Comparison of ENCODE assay signal across 8 cellular contexts in the genomic region with DNA sequence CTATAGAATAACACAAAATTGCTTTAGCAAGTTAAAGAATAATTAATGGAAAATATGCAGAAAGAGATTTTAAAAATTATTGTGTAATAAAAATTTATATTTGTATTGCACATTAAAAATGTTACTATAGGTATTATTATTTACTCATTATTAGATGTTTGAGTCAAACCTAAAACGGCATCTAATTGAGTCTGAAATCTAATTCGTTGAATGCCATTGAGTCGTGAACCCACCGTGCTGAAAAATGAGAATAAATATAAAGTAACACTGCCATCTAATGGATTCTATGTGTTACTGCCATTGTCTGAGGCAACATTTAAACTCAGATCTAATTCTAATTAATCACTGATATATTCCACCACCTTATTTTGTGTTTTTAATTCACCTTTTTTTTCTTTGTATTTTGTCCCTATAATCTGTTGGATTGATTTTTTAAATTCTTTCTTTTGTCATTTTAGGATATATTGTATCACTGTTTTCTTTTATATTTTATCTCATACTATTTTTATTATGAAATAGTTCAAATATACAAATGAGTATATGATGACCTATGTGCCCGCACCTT.
DNase-seq lines count a peak whose midpoint lies in the region; ATAC-seq and TF ChIP-seq lines count a peak whose summit lies in the region.

No MANE protein-coding gene starts in this region.

- H3K27me3 ChIP-seq in DND-41 (ENCODE audit: insufficient read depth, low read length, poor library complexity): no peaks in the 10 kb centered on the region

- H4K20me1 ChIP-seq in DND-41 (ENCODE audit: insufficient read depth, low read length): no peaks in the 10 kb centered on the region

- H3K9me3 Mint-ChIP-seq in T-cell: no peaks in the 10 kb centered on the region

- no peaks in the 10 kb centered on the region for H3K27me3 Mint-ChIP-seq in T-cell

- H3K79me2 ChIP-seq in DND-41 (ENCODE audit: insufficient read depth, low read length): no peaks in the 10 kb centered on the region

- H3K27ac Mint-ChIP-seq in T-cell: no peak overlapping the region

- CTCF ChIA-PET in T-cell (lab: Charles Lee): interaction anchor here in 1 of 2 donors (0.5 to 1.4 kb wide), 3 partner anchors 23 to 527 kb away, joined by 3 to 4 read pairs (median 3); a partner anchor contains a TSS

- POLR2A ChIA-PET in T-cell (lab: Charles Lee): no interaction called here

- H3K36me3 Mint-ChIP-seq in T-cell: no peaks in the 10 kb centered on the region

- peak overlapping the region; percentile 15; the same call in 1 of the 2 replicates for H3K4me2 ChIP-seq in DND-41 (ENCODE audit: insufficient read depth, low read length)

- H3K4me3 ChIP-seq in DND-41 (ENCODE audit: low read depth in 1 of 2, low read length in 2 of 2): no peak overlapping the region

- no peak overlapping the region for H3K9ac ChIP-seq in DND-41 (ENCODE audit: low read depth, low read length)

- H2AFZ ChIP-seq in DND-41 (ENCODE audit: low read depth, low read length): no peak overlapping the region

- TF ChIP-seq CTCF in DND-41 (IDR thresholded peaks at IDR 0.05; ENCODE audit: borderline replicate concordance, extremely low read depth, low read length, poor library complexity, severe bottlenecking): peak; percentile 89

- peak; percentile 85 for ATAC-seq in DND-41 (ENCODE audit: insufficient read depth, low read depth)
- peak; percentile 57 for ATAC-seq in GM21717 (IDR thresholded peaks at IDR 0.05; ENCODE audit: unreplicated experiment)
- peak; percentile 49 to 70 (median 67) for ATAC-seq in T-cell (replicated peaks in 1 of 4)
- ATAC-seq in HG03097 (IDR thresholded peaks at IDR 0.05; ENCODE audit: low FRiP score, unreplicated experiment): no peak

- H3K36me3 ChIP-seq in DND-41 (ENCODE audit: insufficient read depth, low read length): no peaks in the 10 kb centered on the region

- no peak overlapping the region for H3K27ac ChIP-seq in DND-41 (ENCODE audit: low read length)

- DNase-seq in DND-41 (no peak), NCI-H1105 treated with DMSO at 0.1 percent for 48 hours (lab: John Stamatoyannopoulos, UW) (peak; percentile 71), T-cell (no peak), fibroblast of the conjunctiva (ENCODE audit: low read depth) (peak; percentile 17), putamen (ENCODE audit: low spot score) (peak; percentile 26), mucosa of gallbladder (ENCODE audit: low spot score) (no peak)

- no peak overlapping the region for H3K4me3 Mint-ChIP-seq in T-cell

- no peaks in the 10 kb centered on the region for H3K9me3 ChIP-seq in DND-41 (ENCODE audit: insufficient read depth, low read length, severe bottlenecking)

- peaks cover 0 to 8% (median 6%) of the 10 kb centered on the region in 3 donors for H3K4me1 Mint-ChIP-seq in T-cell

- peaks cover 5% of the 10 kb centered on the region; the same call in 1 of the 2 replicates for H3K4me1 ChIP-seq in DND-41 (ENCODE audit: insufficient read depth, low read length)

Comparison
In these comparisons a context has a peak if more than half of its experiments do, and no peak if none do; other contexts are left out.
1. DNase-seq: peak in NCI-H1105 treated with DMSO at 0.1 percent for 48 hours (single experiment), fibroblast of the conjunctiva (single experiment) and putamen (single experiment); none in DND-41 (single experiment), T-cell (0 of 34) and mucosa of gallbladder (single experiment).